ENCODE assay signal across 8 cellular contexts in genomic region chr3:69306239-69307185, GRCh38.
A peak's percentile ranks its signal among the peaks of the same experiment; 100 is the strongest.
DNase-seq lines count a peak whose midpoint lies in the region; ATAC-seq and TF ChIP-seq lines count a peak whose summit lies in the region.

No MANE protein-coding gene starts in this region.

- DNase-seq in HAP-1 (ENCODE audit: low spot score in 2 of 2) (peak; percentile 68 to 74), MG63 (peak; percentile 16), T-helper 2 cell (peak in 4 of 5 experiments; percentile 46 to 87 (median 50)), anterior cingulate cortex (lab: John Stamatoyannopoulos, UW) (peak in 45 of 58 donors; percentile 10 to 86 (median 41)), right atrium auricular region (ENCODE audit: low spot score) (peak; percentile 89), sciatic nerve (ENCODE audit: low spot score) (peak; percentile 78), HuH-7.5 (ENCODE audit: low spot score) (no peak)

- peak overlapping the region; percentile 68 to 77 for H3K27ac ChIP-seq in right atrium auricular region

- in situ Hi-C loops in HAP-1 (cut with MboI; ENCODE audit: low sequenced_read_pairs), result loop anchor here (5.0 to 25.0 kb wide), 2 partner anchors 144 to 631 kb away; no protein-coding TSS in a partner anchor

- intact Hi-C loops in sciatic nerve (cut with DNase I), result loop anchor here (5.0 kb wide), 1 partner anchor 149 kb away; no protein-coding TSS in a partner anchor

- H3K4me1 ChIP-seq in HAP-1, result no peaks in the 10 kb centered on the region
- peaks cover 0 to 16% of the 10 kb centered on the region in 2 donors for H3K4me1 ChIP-seq in right atrium auricular region

- no peaks in the 10 kb centered on the region for H3K9me3 ChIP-seq in HAP-1
- H3K9me3 ChIP-seq in MG63, result no peaks in the 10 kb centered on the region
- no peaks in the 10 kb centered on the region for H3K9me3 ChIP-seq in right atrium auricular region

- H3K36me3 ChIP-seq in HAP-1 (replicated peaks) (no peaks in the 10 kb centered on the region), MG63 (no peaks in the 10 kb centered on the region), right atrium auricular region (no peaks in the 10 kb centered on the region)

- H3K27me3 ChIP-seq in HAP-1 (ENCODE audit: low read depth), result no peaks in the 10 kb centered on the region
- no peaks in the 10 kb centered on the region for H3K27me3 ChIP-seq in MG63
- no peaks in the 10 kb centered on the region for H3K27me3 ChIP-seq in right atrium auricular region

- TF ChIP-seq CTCF in GM12874 (IDR thresholded peaks at IDR 0.05; ENCODE audit: insufficient read depth, low read depth, low read length), result peak; percentile 87
- peak; percentile 85 to 95 for TF ChIP-seq CTCF in right atrium auricular region (IDR thresholded peaks at IDR 0.05)

- peak; percentile 97 for ATAC-seq in sciatic nerve

- H3K4me3 ChIP-seq in HAP-1 (no peak overlapping the region), MG63 (no peak overlapping the region), right atrium auricular region (no peak overlapping the region)
